1 cellular context compared by ENCODE assay signal in genomic region chrX:123993904-123994635, GRCh38.
TF ChIP-seq lines count a peak whose summit lies in the region.

No MANE protein-coding gene starts in this region.

TF ChIP-seq in A549, 52 proteins besides CTCF, POLR2A, EP300 and RAD21 (continued from another document):
- TF ChIP-seq ESRRA (IDR thresholded peaks at IDR 0.05; ENCODE audit: borderline replicate concordance, low read length): no peak
- TF ChIP-seq HES2 (IDR thresholded peaks at IDR 0.05): no peak
